ENCODE assay signal across 10 cellular contexts in the genomic region with DNA sequence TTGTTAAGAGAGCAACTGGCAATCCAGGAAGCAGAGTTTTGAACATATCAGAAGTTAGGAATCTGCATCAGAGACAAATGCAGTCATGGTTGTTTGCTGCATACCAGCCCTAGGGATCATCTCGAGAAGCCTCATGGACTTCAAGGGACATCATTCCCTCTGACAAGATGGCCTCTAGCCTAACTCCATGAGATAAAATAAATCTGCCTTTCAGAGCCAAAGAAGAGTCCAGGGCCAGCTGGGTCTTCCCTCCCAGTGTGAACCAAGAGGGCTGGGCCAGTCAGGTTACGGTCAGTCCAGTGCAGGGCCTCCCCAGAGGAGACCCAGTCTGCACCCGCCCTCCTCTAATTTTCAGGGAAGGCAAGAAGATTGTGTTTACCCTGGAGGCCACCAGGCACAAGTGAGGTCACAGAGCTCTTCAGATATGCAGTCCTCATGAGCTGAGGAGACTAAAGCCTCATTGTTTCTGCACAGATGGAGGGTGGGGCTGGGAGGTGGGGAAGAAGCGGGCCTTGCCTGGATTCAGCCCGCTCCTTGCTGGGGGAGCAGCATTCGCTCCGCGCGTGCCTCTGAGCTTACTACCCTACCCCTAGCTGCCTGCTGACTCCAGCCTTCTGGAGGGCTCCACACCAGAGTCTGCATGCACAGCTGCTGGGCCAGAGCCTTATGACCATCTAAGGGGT. TPM values are rescaled to one million over a fixed set of nuclear protein-coding genes. Genes with fewer than 3 reads are reported as not detected.
DNase-seq lines count a peak whose midpoint lies in the region; ATAC-seq and TF ChIP-seq lines count a peak whose summit lies in the region.
"Had no signal": no experiment of that assay in that cellular context is flagged by ENCODE, and none has a peak within 500 bp of the region (broad histone marks: within the 10 kb centered on the region; RNA-seq: fewer than 3 reads in every experiment).

No MANE protein-coding gene starts in this region.

- H3K9me3 ChIP-seq in HEK293 (ENCODE audit: control insufficient read depth, insufficient read depth, low read depth, low read length) (no peaks in the 10 kb centered on the region), sigmoid colon (no peaks in the 10 kb centered on the region)

- no peak for DNase-seq in WTC11 (ENCODE audit: low spot score)
- peak; percentile 71 to 77 for DNase-seq in hippocampal formation (lab: John Stamatoyannopoulos, UW)
- peak; percentile 52 for DNase-seq in sigmoid colon
- no peak for DNase-seq in stimulated activated CD4-positive, alpha-beta T cell treated with anti-CD3 and anti-CD28 coated beads, Interleukin-4, amount 100 ng/mL, for 4 hours
- DNase-seq in NCI-H1436 (lab: John Stamatoyannopoulos, UW): no peak
- DNase-seq: T-helper 1 cell had no signal

- CTCF ChIA-PET in HEK293 (lab: Yijun Ruan, JAX): interaction anchor here (1.0 kb wide), 1 partner anchor 67 kb away, joined by 3 read pairs; no protein-coding TSS in a partner anchor
- CTCF ChIA-PET in WTC11 (lab: Charles Lee): no interaction called here

- H3K36me3 Mint-ChIP-seq in WTC11: peaks cover 20% of the 10 kb centered on the region

- intact Hi-C loops in sigmoid colon (cut with DNase I): no loop called here

- H3K27me3 ChIP-seq in sigmoid colon: no peaks in the 10 kb centered on the region

- H3K27ac ChIP-seq in HEK293 (ENCODE audit: extremely low read depth, low read depth, low read length) (no peak overlapping the region), sigmoid colon (peak overlapping the region in 1 of 4 donors; percentile 14)

- H3K27me3 Mint-ChIP-seq in WTC11 (ENCODE audit: low read depth): no peaks in the 10 kb centered on the region
- H3K27me3 Mint-ChIP-seq: activated naive CD4-positive, alpha-beta T cell treated with anti-CD3 and anti-CD28 coated beads, Interleukin-2, amount 50 U/mL, for 24 hours had no signal

- peaks cover 9% of the 10 kb centered on the region; the same call in 1 of the 2 replicates for H3K9me3 Mint-ChIP-seq in WTC11
- H3K9me3 Mint-ChIP-seq: activated naive CD4-positive, alpha-beta T cell treated with anti-CD3 and anti-CD28 coated beads, Interleukin-2, amount 50 U/mL, for 24 hours had no signal

- ATAC-seq in WTC11 (peak; percentile 49), HG03469 (IDR thresholded peaks at IDR 0.05; ENCODE audit: unreplicated experiment) (no peak), HG03520 (IDR thresholded peaks at IDR 0.05; ENCODE audit: unreplicated experiment) (no peak)

- no peak overlapping the region for H3K4me3 ChIP-seq in HEK293 (ENCODE audit: low read depth, low read length)
- no peak overlapping the region for H3K4me3 ChIP-seq in sigmoid colon

- POLR2A ChIA-PET in HEK293 (lab: Yijun Ruan, JAX) (interaction anchor here (1.1 kb wide), 1 partner anchor 11 kb away, joined by 3 read pairs; no protein-coding TSS in a partner anchor), WTC11 (lab: Charles Lee) (no interaction called here)

- no peak overlapping the region; the same call in 1 of the 2 replicates for H3K27ac Mint-ChIP-seq in WTC11
- H3K27ac Mint-ChIP-seq: activated naive CD4-positive, alpha-beta T cell treated with anti-CD3 and anti-CD28 coated beads, Interleukin-2, amount 50 U/mL, for 24 hours had no signal

- TF ChIP-seq CTCF in HEK293 (tag by site-specific recombination; IDR thresholded peaks at IDR 0.05) (no peak), WTC11 (IDR thresholded peaks at IDR 0.05) (no peak), sigmoid colon (IDR thresholded peaks at IDR 0.05) (no peak)

- H3K36me3 ChIP-seq in HEK293 (ENCODE audit: control insufficient read depth in 2 of 2, insufficient read depth in 1 of 2, low read length in 2 of 2) (peaks cover 19 to 54% of the 10 kb centered on the region in 2 experiments), sigmoid colon (peaks cover 22 to 78% (median 54%) of the 10 kb centered on the region in 4 donors)

- no peak for TF ChIP-seq EP300 in sigmoid colon (IDR thresholded peaks at IDR 0.05)

- no peak for TF ChIP-seq POLR2A in sigmoid colon (IDR thresholded peaks at IDR 0.05)

- H3K4me1 Mint-ChIP-seq in WTC11: no peaks in the 10 kb centered on the region
- H3K4me1 Mint-ChIP-seq: activated naive CD4-positive, alpha-beta T cell treated with anti-CD3 and anti-CD28 coated beads, Interleukin-2, amount 50 U/mL, for 24 hours had no signal

- 22 to 62% methylated on average over 9 of the region's 9 CpGs for WGBS in sigmoid colon, 2 donors

- no peak overlapping the region for H3K4me3 Mint-ChIP-seq in WTC11
- H3K4me3 Mint-ChIP-seq: activated naive CD4-positive, alpha-beta T cell treated with anti-CD3 and anti-CD28 coated beads, Interleukin-2, amount 50 U/mL, for 24 hours had no signal

- H3K4me1 ChIP-seq in HEK293 (ENCODE audit: control insufficient read depth, insufficient read depth, low read length): no peaks in the 10 kb centered on the region
- H3K4me1 ChIP-seq in sigmoid colon: no peaks in the 10 kb centered on the region

TF ChIP-seq in HEK293, 187 proteins besides CTCF, POLR2A, EP300 and RAD21 (continues in another document):
- TF ChIP-seq ZNF704 (tag by site-specific recombination; IDR thresholded peaks at IDR 0.05) (no peak), ZNF600 (tag by site-specific recombination; IDR thresholded peaks at IDR 0.05) (0 out of 2 replicates have a peak, but pooled peaks have one; percentile 32), KLF17 (tag by site-specific recombination; IDR thresholded peaks at IDR 0.05) (peak; percentile 28; the same call in 1 of the 2 replicates)

TF ChIP-seq in WTC11, 78 proteins besides CTCF, POLR2A, EP300 and RAD21:
- no peak for TF ChIP-seq JUN (CRISPR knock-in tag; IDR thresholded peaks at IDR 0.05)
- TF ChIP-seq GABPB1 (CRISPR knock-in tag; IDR thresholded peaks at IDR 0.05): no peak
- no peak for TF ChIP-seq ZMAT4 (CRISPR knock-in tag; IDR thresholded peaks at IDR 0.05)

RNA-seq across cellular contexts. Expression of gene CAPN2, which starts 52.8 kb away (rescaled TPM):
- total RNA-seq in WTC11 (2021) (21.3 to 24.6 TPM (median 24.2 TPM) in 3 replicates), sigmoid colon (100 to 1,000 TPM in 1 of 4 donors, 10 to 100 TPM in 3; 67.3 to 154 (median 73.6) TPM)
- 100 to 1,000 TPM; 135 to 266 (median 158) TPM for polyA plus RNA-seq in sigmoid colon

Comparison
In these comparisons a context has a peak if more than half of its experiments do, and no peak if none do; other contexts are left out.
1. DNase-seq: peak in hippocampal formation (2 of 2) and sigmoid colon (single experiment); none in WTC11 (single experiment), stimulated activated CD4-positive, alpha-beta T cell treated with anti-CD3 and anti-CD28 coated beads, Interleukin-4, amount 100 ng/mL, for 4 hours (0 of 2) and NCI-H1436 (single experiment).